In genomic region chr17:75813081-75814020, GRCh38 we compare ENCODE assay signal across 14 cellular contexts.
"Had no signal": no experiment of that assay in that cellular context is flagged by ENCODE, and none has a peak within 500 bp of the region (broad histone marks: within the 10 kb centered on the region; RNA-seq: fewer than 3 reads in every experiment).

No MANE protein-coding gene starts in this region.

- ATAC-seq: foreskin keratinocyte, left ventricle myocardium superior, WTC11 had no signal

- H3K36me3 ChIP-seq: neural progenitor cell had no signal

- H3K4me3 ChIP-seq: dorsolateral prefrontal cortex, neural progenitor cell had no signal

- H3K27ac Mint-ChIP-seq: activated T-helper 2 cell treated with anti-CD3 and anti-CD28 coated beads, Interferon-gamma antibody, Interleukin-2, Interleukin-4, amounts not matched to agents 10 μg/mL and 5 μg/mL and 100 μg/mL, durations not matched to agents 14 hours and 24 hours and 36 hours; neural progenitor cell; T-helper 1 cell treated with Interleukin-12 subunit alpha and Interleukin-12 subunit beta and Interleukin-4 antibody, amounts not matched to agents 30 μg/mL and 1 μg/mL, for 36 hours; WTC11 had no signal

- DNase-seq: activated CD4-positive, alpha-beta T cell treated with anti-CD3 and anti-CD28 coated beads, Interleukin-2, amount 10 ng/mL, durations not matched to agents 7 days and 5 days; activated naive CD4-positive, alpha-beta T cell treated with anti-CD3 and anti-CD28 coated beads, Interleukin-2, amount 50 U/mL, for 16 hours; activated T-cell treated with anti-CD3 and anti-CD28 coated beads for 4 hours; head of caudate nucleus; left ventricle myocardium superior; stimulated activated CD4-positive, alpha-beta T cell treated with anti-CD3 and anti-CD28 coated beads, Interleukin-1b, Interleukin-23, amount 100 ng/mL, for 48 hours; stimulated activated naive CD4-positive, alpha-beta T cell treated with Interleukin-2 at 50 U/mL for 16 hours had no signal

- H3K27me3 Mint-ChIP-seq: activated CD4-positive, alpha-beta T cell treated with anti-CD3 and anti-CD28 coated beads, Interleukin-2, amount 10 ng/mL, durations not matched to agents 7 days and 5 days had no signal

- H3K9ac ChIP-seq: neural progenitor cell, parathyroid adenoma had no signal

- H3K9me3 Mint-ChIP-seq: activated CD4-positive, alpha-beta T cell treated with anti-CD3 and anti-CD28 coated beads, Interleukin-2, amount 10 ng/mL, durations not matched to agents 7 days and 5 days; activated T-helper 2 cell treated with anti-CD3 and anti-CD28 coated beads, Interferon-gamma antibody, Interleukin-2, Interleukin-4, amounts not matched to agents 10 μg/mL and 5 μg/mL and 100 μg/mL, durations not matched to agents 14 hours and 24 hours and 36 hours; neural progenitor cell; T-helper 1 cell treated with Interleukin-12 subunit alpha and Interleukin-12 subunit beta and Interleukin-4 antibody, amounts not matched to agents 30 μg/mL and 1 μg/mL, for 36 hours; WTC11 had no signal

- H2AFZ ChIP-seq: neural progenitor cell, parathyroid adenoma had no signal

- H3K4me1 ChIP-seq: neural progenitor cell, parathyroid adenoma had no signal

- H3K4me3 Mint-ChIP-seq: activated CD4-positive, alpha-beta T cell treated with anti-CD3 and anti-CD28 coated beads, Interleukin-2, amount 10 ng/mL, durations not matched to agents 7 days and 5 days; neural progenitor cell; T-helper 1 cell treated with Interleukin-12 subunit alpha and Interleukin-12 subunit beta and Interleukin-4 antibody, amounts not matched to agents 30 μg/mL and 1 μg/mL, for 36 hours; WTC11 had no signal

- H3K27me3 ChIP-seq: dorsolateral prefrontal cortex, foreskin keratinocyte, neural progenitor cell had no signal

- H3K4me2 ChIP-seq: neural progenitor cell had no signal

- H3K27ac ChIP-seq: foreskin keratinocyte, neural progenitor cell, parathyroid adenoma had no signal

- H3K4me1 Mint-ChIP-seq: activated CD4-positive, alpha-beta T cell treated with anti-CD3 and anti-CD28 coated beads, Interleukin-2, amount 10 ng/mL, durations not matched to agents 7 days and 5 days; neural progenitor cell; WTC11 had no signal
